Comparison of ENCODE assay signal across 20 cellular contexts in the genomic region with DNA sequence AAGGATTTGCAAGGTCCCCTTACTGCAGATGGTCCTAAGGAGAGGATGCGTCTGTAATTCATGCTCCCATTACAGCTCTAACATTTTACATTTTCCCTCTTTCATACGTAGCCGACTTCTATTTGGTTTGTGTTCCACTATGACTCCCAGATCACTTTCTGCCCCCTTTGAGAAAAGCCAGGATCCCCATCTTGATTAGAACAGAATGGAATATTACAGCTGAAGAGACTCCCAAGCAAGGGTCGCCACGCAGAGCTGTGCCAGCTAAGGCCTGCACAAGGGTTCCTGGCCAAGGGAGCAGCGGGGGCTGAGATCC. TPM values are rescaled to one million over a fixed set of nuclear protein-coding genes. Genes with fewer than 3 reads are reported as not detected.
DNase-seq lines count a peak whose midpoint lies in the region; ATAC-seq and TF ChIP-seq lines count a peak whose summit lies in the region.
"Had no signal": no experiment of that assay in that cellular context is flagged by ENCODE, and none has a peak within 500 bp of the region (broad histone marks: within the 10 kb centered on the region; RNA-seq: fewer than 3 reads in every experiment).

No MANE protein-coding gene starts in this region.

- H3K36me3 Mint-ChIP-seq in T-cell: no peaks in the 10 kb centered on the region
- H3K36me3 Mint-ChIP-seq in stimulated activated effector memory CD8-positive, alpha-beta T cell treated with anti-CD3 and anti-CD28 coated beads, Interleukin-12 subunit alpha, Interleukin-12 subunit beta, amount 100 ng/mL, for 72 hours: peaks cover 39% of the 10 kb centered on the region

- H3K4me3 Mint-ChIP-seq in T-cell: peak overlapping the region in 1 of 3 donors; percentile 25
- no peak overlapping the region for H3K4me3 Mint-ChIP-seq in stimulated activated effector memory CD8-positive, alpha-beta T cell treated with anti-CD3 and anti-CD28 coated beads, Interleukin-12 subunit alpha, Interleukin-12 subunit beta, amount 100 ng/mL, for 72 hours
- H3K4me3 Mint-ChIP-seq: nephron progenitor cell had no signal

- peak; percentile 7 for TF ChIP-seq POLR2A in erythroblast (IDR thresholded peaks at IDR 0.05; ENCODE audit: low read length)

- H3K27ac ChIP-seq in cardiac muscle cell: peak overlapping the region; percentile 36
- H3K27ac ChIP-seq: foreskin keratinocyte had no signal

- H3K4me1 Mint-ChIP-seq in T-cell: peaks cover 20 to 32% (median 27%) of the 10 kb centered on the region in 3 donors
- H3K4me1 Mint-ChIP-seq in stimulated activated effector memory CD8-positive, alpha-beta T cell treated with anti-CD3 and anti-CD28 coated beads, Interleukin-12 subunit alpha, Interleukin-12 subunit beta, amount 100 ng/mL, for 72 hours: no peaks in the 10 kb centered on the region
- H3K4me1 Mint-ChIP-seq: nephron progenitor cell had no signal

- no peaks in the 10 kb centered on the region for H3K4me1 ChIP-seq in cardiac muscle cell (ENCODE audit: low read depth)
- peaks cover 7% of the 10 kb centered on the region for H3K4me1 ChIP-seq in HAP-1
- H3K4me1 ChIP-seq: foreskin keratinocyte had no signal

- H3K4me3 ChIP-seq in cardiac muscle cell (no peak overlapping the region), HAP-1 (no peak overlapping the region)

- no peaks in the 10 kb centered on the region for H3K9me3 Mint-ChIP-seq in T-cell
- no peaks in the 10 kb centered on the region for H3K9me3 Mint-ChIP-seq in stimulated activated effector memory CD8-positive, alpha-beta T cell treated with anti-CD3 and anti-CD28 coated beads, Interleukin-12 subunit alpha, Interleukin-12 subunit beta, amount 100 ng/mL, for 72 hours
- H3K9me3 Mint-ChIP-seq: nephron progenitor cell had no signal

- ATAC-seq in left ventricle myocardium superior: no peak
- no peak for ATAC-seq in T-cell (replicated peaks in 1 of 4)
- ATAC-seq in stimulated activated effector memory CD8-positive, alpha-beta T cell treated with anti-CD3 and anti-CD28 coated beads, Interleukin-12 subunit alpha, Interleukin-12 subunit beta, amount 100 ng/mL, for 72 hours: no peak
- no peak for ATAC-seq in HG02610 (IDR thresholded peaks at IDR 0.05; ENCODE audit: unreplicated experiment)
- ATAC-seq: foreskin keratinocyte, left lobe of liver had no signal

- no peaks in the 10 kb centered on the region for H3K9me3 ChIP-seq in cardiac muscle cell (ENCODE audit: low read depth)
- H3K9me3 ChIP-seq in HAP-1: no peaks in the 10 kb centered on the region

- no peak for DNase-seq in cardiac muscle cell (ENCODE audit: low read depth in 1 of 2, low spot score in 1 of 2)
- DNase-seq in left ventricle myocardium superior: no peak
- DNase-seq in T-cell: no peak
- DNase-seq in erythroblast (lab: John Stamatoyannopoulos, UW): peak in 1 of 2 experiments; percentile 55
- no peak for DNase-seq in stimulated activated effector memory CD8-positive, alpha-beta T cell treated with anti-CD3 and anti-CD28 coated beads, Interleukin-12 subunit alpha, Interleukin-12 subunit beta, amount 100 ng/mL, for 72 hours (ENCODE audit: low spot score in 2 of 2)
- no peak for DNase-seq in middle frontal gyrus (ENCODE audit: extremely low spot score, low spot score)
- no peak for DNase-seq in HAP-1 (ENCODE audit: low spot score in 2 of 2)
- DNase-seq: activated gamma-delta T cell treated with Interleukin-2 at 50 U/mL for 16 hours, aorta, foreskin keratinocyte, NCI-H1092, NCI-H187 treated with DMSO at 0.1 percent for 48 hours, NCI-H2227 treated with DMSO at 0.1 percent for 48 hours, NCI-H748 treated with DMSO at 0.1 percent for 48 hours, nephron progenitor cell, SHP77 treated with DMSO at 0.1 percent for 48 hours, SW 1271 had no signal

- H3K27ac Mint-ChIP-seq in T-cell: peak overlapping the region; percentile 23 to 45
- no peak overlapping the region for H3K27ac Mint-ChIP-seq in stimulated activated effector memory CD8-positive, alpha-beta T cell treated with anti-CD3 and anti-CD28 coated beads, Interleukin-12 subunit alpha, Interleukin-12 subunit beta, amount 100 ng/mL, for 72 hours
- H3K27ac Mint-ChIP-seq: nephron progenitor cell, progenitor cell of endocrine pancreas had no signal

- intact Hi-C loops in left ventricle myocardium superior (cut with micrococcal nuclease): no loop called here

- TF ChIP-seq CTCF in cardiac muscle cell (IDR thresholded peaks at IDR 0.05; ENCODE audit: low read depth, low read length): no peak

- CTCF ChIA-PET in T-cell (lab: Charles Lee): no interaction called here

- no peaks in the 10 kb centered on the region for H3K27me3 ChIP-seq in cardiac muscle cell
- H3K27me3 ChIP-seq in HAP-1 (ENCODE audit: low read depth): no peaks in the 10 kb centered on the region
- H3K27me3 ChIP-seq: foreskin keratinocyte had no signal

- H3K36me3 ChIP-seq in cardiac muscle cell (no peaks in the 10 kb centered on the region), HAP-1 (replicated peaks) (peaks cover 12% of the 10 kb centered on the region)

- POLR2A ChIA-PET in T-cell (lab: Charles Lee): no interaction called here

- H3K27me3 Mint-ChIP-seq in T-cell: no peaks in the 10 kb centered on the region
- H3K27me3 Mint-ChIP-seq: progenitor cell of endocrine pancreas had no signal

- in situ Hi-C loops in HAP-1 (cut with MboI; ENCODE audit: low sequenced_read_pairs): loop anchor here (25.0 kb wide), 1 partner anchor 762 kb away; the partner anchor contains the start of gene RPL13

RNA-seq across cellular contexts. Expression of gene CDT1, which starts 3.4 kb away (rescaled TPM):
- total RNA-seq in cardiac muscle cell (24.5 and 29.6 TPM in 2 replicates), left ventricle myocardium superior (0.97 TPM), T-cell (1 to 10 TPM in 4 of 5 donors, under 1 TPM in 1; 0.93 to 3.7 (median 1.5) TPM)
- 15.9 and 17.9 TPM in 2 replicates for polyA plus RNA-seq in cardiac muscle cell

RNA-seq across cellular contexts. Expression of gene APRT, which starts 11.5 kb away (rescaled TPM):
- total RNA-seq in cardiac muscle cell (123 and 140 TPM in 2 replicates), left ventricle myocardium superior (40.9 TPM), T-cell (100 to 1,000 TPM; 166 to 245 (median 228) TPM)
- 169 and 193 TPM in 2 replicates for polyA plus RNA-seq in cardiac muscle cell

RNA-seq across cellular contexts. Expression of gene PIEZO1, which starts 15.2 kb away (rescaled TPM):
- total RNA-seq in cardiac muscle cell (54.5 and 121 TPM in 2 replicates), left ventricle myocardium superior (19.1 TPM), T-cell (100 to 1,000 TPM; 139 to 274 (median 240) TPM)
- 32.7 and 49.2 TPM in 2 replicates for polyA plus RNA-seq in cardiac muscle cell

RNA-seq across cellular contexts. Expression of gene GALNS, which starts 56.5 kb away (rescaled TPM):
- total RNA-seq in cardiac muscle cell (28.3 and 29.5 TPM in 2 replicates), left ventricle myocardium superior (14.6 TPM), T-cell (10 to 100 TPM; 47.6 to 68.4 (median 58.4) TPM)
- polyA plus RNA-seq in cardiac muscle cell: 23.4 and 31.0 TPM in 2 replicates

RNA-seq across cellular contexts. Expression of gene TRAPPC2L, which starts 56.7 kb away (rescaled TPM):
- total RNA-seq in cardiac muscle cell (30.9 and 42.0 TPM in 2 replicates), left ventricle myocardium superior (59.0 TPM), T-cell (10 to 100 TPM; 45.6 to 61.1 (median 57.5) TPM)
- 114 and 130 TPM in 2 replicates for polyA plus RNA-seq in cardiac muscle cell
